Comparison of ENCODE assay signal across 14 cellular contexts in genomic region chr15:92608866-92609700, GRCh38. TPM values are rescaled to one million over a fixed set of nuclear protein-coding genes. Genes with fewer than 3 reads are reported as not detected.
DNase-seq lines count a peak whose midpoint lies in the region; ATAC-seq and TF ChIP-seq lines count a peak whose summit lies in the region.
"Had no signal": no experiment of that assay in that cellular context is flagged by ENCODE, and none has a peak within 500 bp of the region (broad histone marks: within the 10 kb centered on the region; RNA-seq: fewer than 3 reads in every experiment).

No MANE protein-coding gene starts in this region.

- H3K27me3 Mint-ChIP-seq in chondrocyte (ENCODE audit: low read depth), result peaks cover 16% of the 10 kb centered on the region
- H3K27me3 Mint-ChIP-seq in nephron progenitor cell (ENCODE audit: low read depth, poor library complexity), result peaks cover 4% of the 10 kb centered on the region
- H3K27me3 Mint-ChIP-seq in Calu3 (ENCODE audit: unreplicated experiment), result peaks cover 46% of the 10 kb centered on the region
- H3K27me3 Mint-ChIP-seq: B cell had no signal

- H3K9me3 Mint-ChIP-seq in chondrocyte (ENCODE audit: low read depth) (no peaks in the 10 kb centered on the region), nephron progenitor cell (peaks cover 29% of the 10 kb centered on the region), Calu3 (ENCODE audit: low read depth, unreplicated experiment) (no peaks in the 10 kb centered on the region)
- H3K9me3 Mint-ChIP-seq: CD4-positive, alpha-beta T cell had no signal

- H3K27ac Mint-ChIP-seq in chondrocyte (ENCODE audit: unreplicated experiment), result no peak overlapping the region
- peak overlapping the region; percentile 9 for H3K27ac Mint-ChIP-seq in nephron progenitor cell
- H3K27ac Mint-ChIP-seq in Calu3 (ENCODE audit: unreplicated experiment), result no peak overlapping the region
- H3K27ac Mint-ChIP-seq: B cell; CD4-positive, alpha-beta T cell had no signal

- H3K36me3 Mint-ChIP-seq in chondrocyte (ENCODE audit: low read depth), result peaks cover 3% of the 10 kb centered on the region
- peaks cover 12% of the 10 kb centered on the region for H3K36me3 Mint-ChIP-seq in nephron progenitor cell (ENCODE audit: low read depth)
- H3K36me3 Mint-ChIP-seq in Calu3 (ENCODE audit: insufficient read depth, unreplicated experiment), result no peaks in the 10 kb centered on the region

- TF ChIP-seq CTCF in RWPE2 (IDR thresholded peaks at IDR 0.05; ENCODE audit: poor library complexity, severe bottlenecking) (no peak), chondrocyte (IDR thresholded peaks at IDR 0.05) (no peak), nephron progenitor cell (IDR thresholded peaks at IDR 0.05) (no peak), thyroid gland (IDR thresholded peaks at IDR 0.05) (no peak), Calu3 (IDR thresholded peaks at IDR 0.05; ENCODE audit: unreplicated experiment) (no peak), gastroesophageal sphincter (IDR thresholded peaks at IDR 0.05) (no peak)

- TF ChIP-seq EP300 in gastroesophageal sphincter (IDR thresholded peaks at IDR 0.05), result no peak

- intact Hi-C loops in thyroid gland (cut with DNase I) (no loop called here), Calu3 (cut with micrococcal nuclease; ENCODE audit: unreplicated experiment) (no loop called here)

- no TSS peak for BruUV-seq in Calu3 (replicated peaks; lab: Mats Ljungman, UMichigan)

- H3K9me3 ChIP-seq in RWPE2 (ENCODE audit: severe bottlenecking), result no peaks in the 10 kb centered on the region
- H3K9me3 ChIP-seq in thyroid gland, result no peaks in the 10 kb centered on the region
- H3K9me3 ChIP-seq in gastroesophageal sphincter, result no peaks in the 10 kb centered on the region
- H3K9me3 ChIP-seq: HAP-1 had no signal

- no peak overlapping the region for H3K27ac ChIP-seq in RWPE2 (ENCODE audit: poor library complexity, severe bottlenecking)
- H3K27ac ChIP-seq in thyroid gland, result peak overlapping the region in 2 of 3 donors; percentile 85 to 91
- H3K27ac ChIP-seq in gastroesophageal sphincter, result no peak overlapping the region

- H3K4me1 Mint-ChIP-seq in chondrocyte (ENCODE audit: low read depth) (no peaks in the 10 kb centered on the region), nephron progenitor cell (no peaks in the 10 kb centered on the region), Calu3 (ENCODE audit: low read depth, unreplicated experiment) (no peaks in the 10 kb centered on the region)
- H3K4me1 Mint-ChIP-seq: B cell had no signal

- H3K4me3 Mint-ChIP-seq in chondrocyte (ENCODE audit: unreplicated experiment) (no peak overlapping the region), nephron progenitor cell (no peak overlapping the region), Calu3 (ENCODE audit: low read depth, unreplicated experiment) (no peak overlapping the region)
- H3K4me3 Mint-ChIP-seq: B cell; CD4-positive, alpha-beta T cell had no signal

- H3K36me3 ChIP-seq in RWPE2 (ENCODE audit: low read depth) (no peaks in the 10 kb centered on the region), thyroid gland (no peaks in the 10 kb centered on the region), gastroesophageal sphincter (no peaks in the 10 kb centered on the region)
- H3K36me3 ChIP-seq: HAP-1 had no signal

- DNase-seq in RWPE2 (ENCODE audit: low spot score) (peak; percentile 58), chondrocyte (ENCODE audit: low spot score) (peak; percentile 55), nephron progenitor cell (no peak), thyroid gland (no peak), Calu3 (no peak)
- DNase-seq: C1 segment of cervical spinal cord; CD4-positive, alpha-beta T cell; DMS79 treated with DMSO at 0.1 percent for 48 hours; EL; GOT3 had no signal

- H3K4me1 ChIP-seq in RWPE2 (ENCODE audit: insufficient read depth, poor library complexity, severe bottlenecking) (no peaks in the 10 kb centered on the region), thyroid gland (peaks cover 27 to 37% of the 10 kb centered on the region in 2 donors), gastroesophageal sphincter (no peaks in the 10 kb centered on the region)
- H3K4me1 ChIP-seq: HAP-1 had no signal

- H3K4me3 ChIP-seq in RWPE2 (ENCODE audit: severe bottlenecking), result no peak overlapping the region
- no peak overlapping the region for H3K4me3 ChIP-seq in thyroid gland (replicated peaks in 1 of 3)
- no peak overlapping the region for H3K4me3 ChIP-seq in gastroesophageal sphincter
- H3K4me3 ChIP-seq: HAP-1 had no signal

- 89 to 93% methylated on average over 15 to 20 of the region's 20 CpGs for WGBS in thyroid gland, 2 donors
- 80% methylated on average over 1 of the region's 20 CpGs; no CpG with 5 or more reads in 1 of the 2 donors for WGBS in gastroesophageal sphincter (ENCODE audit: low coverage in 1 of 2), 2 donors

- no peak for TF ChIP-seq POLR2A in thyroid gland (IDR thresholded peaks at IDR 0.05)
- no peak for TF ChIP-seq POLR2A in gastroesophageal sphincter (IDR thresholded peaks at IDR 0.05)

- ATAC-seq in RWPE2 (ENCODE audit: low read depth) (no peak), gastroesophageal sphincter (no peak), GM21515 (IDR thresholded peaks at IDR 0.05; ENCODE audit: unreplicated experiment) (no peak)

- H3K27me3 ChIP-seq in RWPE2 (ENCODE audit: insufficient read depth, poor library complexity, severe bottlenecking) (no peaks in the 10 kb centered on the region), thyroid gland (no peaks in the 10 kb centered on the region), gastroesophageal sphincter (no peaks in the 10 kb centered on the region)

- CTCF ChIA-PET in Calu3 (lab: Charles Lee), result no interaction called here

RNA-seq across cellular contexts. Expression of gene FAM174B, which starts 46.5 kb away (rescaled TPM):
- total RNA-seq in chondrocyte (11.0 to 24.0 TPM (median 21.9 TPM) in 3 replicates), thyroid gland (10 to 100 TPM; 51.9 to 69.4 (median 61.4) TPM), Calu3 (2022) (12.4 and 15.3 TPM in 2 replicates), gastroesophageal sphincter (10 to 100 TPM in 3 of 4 donors, 1 to 10 TPM in 1; 9.2 to 15.5 (median 13.3) TPM)

Comparison
In these comparisons a context has a peak if more than half of its experiments do, and no peak if none do; other contexts are left out.
1. DNase-seq: peak in RWPE2 (single experiment) and chondrocyte (single experiment); none in nephron progenitor cell (single experiment), thyroid gland (0 of 2) and Calu3 (single experiment).
2. H3K27ac ChIP-seq: peak in thyroid gland (2 of 3); none in RWPE2 (single experiment) and gastroesophageal sphincter (0 of 4).